ENCODE assay signal across 7 cellular contexts in the genomic region with DNA sequence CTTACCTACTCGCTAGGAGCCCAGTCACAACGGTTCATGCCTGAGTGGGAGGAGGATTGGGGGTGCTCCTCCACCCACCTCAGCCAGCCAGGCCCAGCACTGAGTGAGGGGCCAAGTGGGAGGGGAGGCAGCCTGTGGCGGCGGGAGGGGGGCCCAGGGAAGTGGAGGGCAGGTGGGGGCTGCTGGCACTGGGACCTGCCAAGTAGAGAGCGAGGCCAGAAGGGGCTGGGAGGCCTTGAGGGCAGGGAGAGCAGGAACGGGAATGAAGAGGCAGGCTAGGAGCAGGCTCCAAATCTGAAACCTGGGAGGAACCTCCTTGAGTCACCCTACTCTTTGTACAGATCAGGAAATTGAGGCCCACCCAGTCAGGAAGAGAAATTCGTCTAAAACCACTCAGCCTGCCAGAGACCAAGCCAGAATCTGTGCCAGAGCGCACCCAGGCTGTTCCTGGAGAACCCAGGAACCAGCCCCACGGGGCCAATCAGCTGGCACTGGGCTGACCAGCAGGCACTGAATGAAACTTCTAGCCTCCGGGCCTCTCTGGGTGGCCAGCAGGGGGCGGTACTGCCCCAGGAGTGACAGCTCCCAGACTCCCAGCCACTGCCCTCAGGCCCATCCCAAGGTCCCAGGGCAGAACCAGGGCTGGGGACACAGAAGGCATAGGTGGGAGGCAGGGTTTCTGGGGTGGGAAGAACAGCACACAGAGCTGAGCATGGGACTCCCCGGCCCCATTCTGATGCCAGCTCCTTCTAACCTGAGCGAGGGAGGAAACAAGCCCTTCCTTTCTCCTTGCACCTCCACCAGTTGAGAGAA. TPM values are rescaled to one million over a fixed set of nuclear protein-coding genes. Genes with fewer than 3 reads are reported as not detected.
DNase-seq lines count a peak whose midpoint lies in the region; TF ChIP-seq lines count a peak whose summit lies in the region.

No MANE protein-coding gene starts in this region.

- no peaks in the 10 kb centered on the region for H3K36me3 Mint-ChIP-seq in IgD-negative memory B cell
- H3K36me3 Mint-ChIP-seq in activated T-helper 2 cell treated with anti-CD3 and anti-CD28 coated beads, Interferon-gamma antibody, Interleukin-2, Interleukin-4, amounts not matched to agents 10 μg/mL and 5 μg/mL and 100 μg/mL, durations not matched to agents 14 hours and 24 hours and 36 hours (ENCODE audit: low read depth): no peaks in the 10 kb centered on the region

- no peak overlapping the region for H4K91ac ChIP-seq in neuronal stem cell (ENCODE audit: low read depth, low read length, poor library complexity)

- no peaks in the 10 kb centered on the region for H3K79me1 ChIP-seq in neuronal stem cell (ENCODE audit: low read depth, low read length)

- no CpG with 5 or more reads among the region's 13 CpGs for WGBS in neuronal stem cell (ENCODE audit: extremely low coverage in 2 of 2, insufficient read length in 2 of 2, insufficient replicate concordance in 1 of 2), 2 donors

- TF ChIP-seq CTCF in GM12864 (IDR thresholded peaks at IDR 0.05; ENCODE audit: low read depth, low read length, missing control alignments) (peak; percentile 96), fibroblast of the aortic adventitia (IDR thresholded peaks at IDR 0.05; ENCODE audit: insufficient read depth, low read length) (peak; percentile 97), tibial artery (IDR thresholded peaks at IDR 0.05) (peak; percentile 82 to 87)

- no peak overlapping the region for H3K18ac ChIP-seq in neuronal stem cell (ENCODE audit: low read length)

- peak overlapping the region; percentile 58 for H2AFZ ChIP-seq in neuronal stem cell (ENCODE audit: low read length)

- no peaks in the 10 kb centered on the region for H3K9me3 Mint-ChIP-seq in IgD-negative memory B cell
- no peaks in the 10 kb centered on the region for H3K9me3 Mint-ChIP-seq in activated T-helper 2 cell treated with anti-CD3 and anti-CD28 coated beads, Interferon-gamma antibody, Interleukin-2, Interleukin-4, amounts not matched to agents 10 μg/mL and 5 μg/mL and 100 μg/mL, durations not matched to agents 14 hours and 24 hours and 36 hours

- intact Hi-C loops in activated T-helper 2 cell treated with anti-CD3 and anti-CD28 coated beads, Interferon-gamma antibody, Interleukin-2, Interleukin-4, amounts not matched to agents 10 μg/mL and 5 μg/mL and 100 μg/mL, durations not matched to agents 14 hours and 24 hours and 36 hours (cut with micrococcal nuclease): loop anchor here (1.0 kb wide), 1 partner anchor 56 kb away; no protein-coding TSS in a partner anchor
- intact Hi-C loops in tibial artery (cut with DNase I; ENCODE audit: low total_unique reads): loop anchor here (2.0 kb wide), 1 partner anchor 55 kb away; no protein-coding TSS in a partner anchor

- H3K4ac ChIP-seq in neuronal stem cell (ENCODE audit: low read length): no peak overlapping the region

- peak overlapping the region; percentile 83 for H2AK5ac ChIP-seq in neuronal stem cell (ENCODE audit: low read depth, low read length)

- H3K27me3 ChIP-seq in neuronal stem cell (ENCODE audit: control insufficient read depth in 3 of 3, insufficient read depth in 3 of 3, low read depth in 1 of 3, low read length in 3 of 3) (peaks cover 0 to 31% (median 0%) of the 10 kb centered on the region in 3 experiments), tibial artery (peaks cover 0 to 32% of the 10 kb centered on the region in 2 donors)

- no peak overlapping the region for H3K14ac ChIP-seq in neuronal stem cell (ENCODE audit: low read length)

- H2BK120ac ChIP-seq in neuronal stem cell (ENCODE audit: low read depth, low read length): peak overlapping the region; percentile 26

- H3K27ac Mint-ChIP-seq in IgD-negative memory B cell: peak overlapping the region in 2 of 3 donors; percentile 92 to 98
- peak overlapping the region; percentile 64 for H3K27ac Mint-ChIP-seq in activated T-helper 2 cell treated with anti-CD3 and anti-CD28 coated beads, Interferon-gamma antibody, Interleukin-2, Interleukin-4, amounts not matched to agents 10 μg/mL and 5 μg/mL and 100 μg/mL, durations not matched to agents 14 hours and 24 hours and 36 hours

- peak overlapping the region; percentile 67 for H3K23ac ChIP-seq in neuronal stem cell (ENCODE audit: low read depth, low read length, poor library complexity)

- peaks cover 3 to 13% of the 10 kb centered on the region in 2 donors for H3K4me1 ChIP-seq in neuronal stem cell (ENCODE audit: control insufficient read depth in 2 of 2, insufficient read depth in 1 of 2, low read depth in 1 of 2, low read length in 2 of 2)
- peaks cover 0 to 8% (median 0%) of the 10 kb centered on the region in 4 donors for H3K4me1 ChIP-seq in tibial artery

- H3K9ac ChIP-seq in neuronal stem cell (ENCODE audit: low read depth, low read length, poor library complexity): no peak overlapping the region

- H3K27ac ChIP-seq in neuronal stem cell (replicated peaks; ENCODE audit: low read length) (no peak overlapping the region), tibial artery (no peak overlapping the region)

- H3K4me3 ChIP-seq in GM12864 (ENCODE audit: low read depth, low read length) (no peak overlapping the region), fibroblast of the aortic adventitia (ENCODE audit: low read depth, low read length) (no peak overlapping the region), neuronal stem cell (ENCODE audit: low read length in 2 of 2) (no peak overlapping the region), tibial artery (no peak overlapping the region)

- DNase-seq in GM12864 (ENCODE audit: low read depth) (no peak), RKO (ENCODE audit: low spot score) (peak; percentile 77), fibroblast of the aortic adventitia (ENCODE audit: low read depth) (peak; percentile 83), neuronal stem cell (ENCODE audit: low spot score) (peak; percentile 85), tibial artery (peak; percentile 79 to 85)
- DNase-seq in activated T-helper 2 cell treated with anti-CD3 and anti-CD28 coated beads, Interferon-gamma antibody, Interleukin-2, Interleukin-4, amounts not matched to agents 10 μg/mL and 5 μg/mL and 100 μg/mL, durations not matched to agents 14 hours and 24 hours and 36 hours (ENCODE audit: low spot score): peak; percentile 70

- H3K4me3 Mint-ChIP-seq in IgD-negative memory B cell: peak overlapping the region in 1 of 4 donors; percentile 39
- H3K4me3 Mint-ChIP-seq in activated T-helper 2 cell treated with anti-CD3 and anti-CD28 coated beads, Interferon-gamma antibody, Interleukin-2, Interleukin-4, amounts not matched to agents 10 μg/mL and 5 μg/mL and 100 μg/mL, durations not matched to agents 14 hours and 24 hours and 36 hours (ENCODE audit: low read depth): no peak overlapping the region

- no peaks in the 10 kb centered on the region for H3K36me3 ChIP-seq in neuronal stem cell (replicated peaks in 1 of 2; ENCODE audit: control insufficient read depth in 2 of 2, insufficient read depth in 2 of 2, low read length in 2 of 2)
- H3K36me3 ChIP-seq in tibial artery: no peaks in the 10 kb centered on the region

- no peaks in the 10 kb centered on the region for H3K9me3 ChIP-seq in neuronal stem cell (replicated peaks in 1 of 2; ENCODE audit: control insufficient read depth in 2 of 2, insufficient read depth in 1 of 2, low read depth in 1 of 2, low read length in 2 of 2)
- no peaks in the 10 kb centered on the region for H3K9me3 ChIP-seq in tibial artery

- peaks cover 14 to 51% (median 42%) of the 10 kb centered on the region in 3 donors for H3K4me1 Mint-ChIP-seq in IgD-negative memory B cell
- peaks cover 63% of the 10 kb centered on the region for H3K4me1 Mint-ChIP-seq in activated T-helper 2 cell treated with anti-CD3 and anti-CD28 coated beads, Interferon-gamma antibody, Interleukin-2, Interleukin-4, amounts not matched to agents 10 μg/mL and 5 μg/mL and 100 μg/mL, durations not matched to agents 14 hours and 24 hours and 36 hours (ENCODE audit: low read depth)

- H2BK12ac ChIP-seq in neuronal stem cell (ENCODE audit: low read length): no peak overlapping the region

- no peaks in the 10 kb centered on the region for H3K27me3 Mint-ChIP-seq in IgD-negative memory B cell
- H3K27me3 Mint-ChIP-seq in activated T-helper 2 cell treated with anti-CD3 and anti-CD28 coated beads, Interferon-gamma antibody, Interleukin-2, Interleukin-4, amounts not matched to agents 10 μg/mL and 5 μg/mL and 100 μg/mL, durations not matched to agents 14 hours and 24 hours and 36 hours (ENCODE audit: low read depth): no peaks in the 10 kb centered on the region

- H3K4me2 ChIP-seq in neuronal stem cell (ENCODE audit: insufficient read depth, low read length, poor library complexity, severe bottlenecking): no peak overlapping the region

- H2BK5ac ChIP-seq in neuronal stem cell (ENCODE audit: low read length): no peak overlapping the region

- no peak overlapping the region for H4K8ac ChIP-seq in neuronal stem cell (ENCODE audit: low read depth, low read length)

- H2BK15ac ChIP-seq in neuronal stem cell (ENCODE audit: low read length): peak overlapping the region; percentile 1

RNA-seq across cellular contexts. Expression of gene CYP11A1, which starts 14.8 kb away (rescaled TPM):
- not detected for polyA plus RNA-seq in IgD-negative memory B cell
- not detected in 2 replicates for total RNA-seq in activated T-helper 2 cell treated with anti-CD3 and anti-CD28 coated beads, Interferon-gamma antibody, Interleukin-2, Interleukin-4, amounts not matched to agents 10 μg/mL and 5 μg/mL and 100 μg/mL, durations not matched to agents 14 hours and 24 hours and 36 hours
- 0.33 and 0.90 TPM in 2 replicates for total RNA-seq in fibroblast of the aortic adventitia (ENCODE audit: low replicate concordance)
- 0.77 TPM for polyA plus RNA-seq in neuronal stem cell (2013, experiment 1 of 2)
- 0.80 TPM for polyA plus RNA-seq in neuronal stem cell (2013, experiment 2 of 2)

RNA-seq across cellular contexts. Expression of gene SEMA7A, which starts 51.5 kb away (rescaled TPM):
- 5.0 TPM for polyA plus RNA-seq in IgD-negative memory B cell
- total RNA-seq in activated T-helper 2 cell treated with anti-CD3 and anti-CD28 coated beads, Interferon-gamma antibody, Interleukin-2, Interleukin-4, amounts not matched to agents 10 μg/mL and 5 μg/mL and 100 μg/mL, durations not matched to agents 14 hours and 24 hours and 36 hours: 45.9 and 50.3 TPM in 2 replicates
- total RNA-seq in fibroblast of the aortic adventitia (ENCODE audit: low replicate concordance): 2.6 and 7.9 TPM in 2 replicates
- 10.3 TPM for polyA plus RNA-seq in neuronal stem cell (2013, experiment 1 of 2)
- 10.3 TPM for polyA plus RNA-seq in neuronal stem cell (2013, experiment 2 of 2)
